Comparison of ENCODE assay signal across 8 cellular contexts in the genomic region with DNA sequence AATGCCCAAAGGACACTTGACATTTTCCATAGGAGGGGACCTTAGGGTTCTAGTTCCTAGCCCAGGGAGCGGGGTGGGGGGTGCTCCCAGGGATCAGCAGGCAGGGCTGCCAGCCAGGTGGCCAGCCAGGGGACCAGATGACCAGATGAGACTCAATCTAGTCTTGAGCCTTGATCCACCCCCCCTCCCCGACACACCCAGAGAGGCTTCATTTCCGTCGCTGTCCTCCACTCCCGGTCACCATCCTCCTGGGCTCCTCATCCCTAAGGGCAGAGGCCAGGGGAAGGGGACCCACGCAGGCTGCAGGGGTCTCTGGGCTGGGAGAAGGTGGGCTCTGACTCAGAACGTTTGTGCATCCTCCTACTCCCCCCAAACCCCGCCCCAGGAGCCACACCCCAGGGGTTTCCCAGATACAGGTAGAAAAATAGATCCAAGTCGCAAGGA. TPM values are rescaled to one million over a fixed set of nuclear protein-coding genes. Genes with fewer than 3 reads are reported as not detected.
A peak's percentile ranks its signal among the peaks of the same experiment; 100 is the strongest.
DNase-seq lines count a peak whose midpoint lies in the region; ATAC-seq and TF ChIP-seq lines count a peak whose summit lies in the region.

No MANE protein-coding gene starts in this region.

- H3K4me1 ChIP-seq in right atrium auricular region (peaks cover 0 to 32% of the 10 kb centered on the region in 2 donors), lung (ENCODE audit: control insufficient read depth in 2 of 2, insufficient read depth in 2 of 2, low read length in 2 of 2) (peaks cover 0 to 21% of the 10 kb centered on the region in 2 donors), uterus (peaks cover 0 to 12% of the 10 kb centered on the region in 2 donors)

- 35 to 43% methylated on average over 9 of the region's 9 CpGs for WGBS in lung, 2 donors

- peaks cover 2% of the 10 kb centered on the region for H3K36me3 Mint-ChIP-seq in activated naive CD8-positive, alpha-beta T cell treated with anti-CD3 and anti-CD28 coated beads, Interleukin-2, amount 50 U/mL, for 24 hours (ENCODE audit: low read depth)

- H3K27ac Mint-ChIP-seq in activated naive CD8-positive, alpha-beta T cell treated with anti-CD3 and anti-CD28 coated beads, Interleukin-2, amount 50 U/mL, for 24 hours = peak overlapping the region; percentile 89

- peaks cover 16% of the 10 kb centered on the region for H3K27me3 Mint-ChIP-seq in activated naive CD8-positive, alpha-beta T cell treated with anti-CD3 and anti-CD28 coated beads, Interleukin-2, amount 50 U/mL, for 24 hours

- H3K9me3 ChIP-seq in right atrium auricular region (no peaks in the 10 kb centered on the region), lung (ENCODE audit: control insufficient read depth in 2 of 2, insufficient read depth in 1 of 2, low read length in 1 of 2) (no peaks in the 10 kb centered on the region), uterus (no peaks in the 10 kb centered on the region)

- no peak for TF ChIP-seq POLR2A in uterus (IDR thresholded peaks at IDR 0.05)

- intact Hi-C loops in Right ventricle myocardium superior (cut with DNase I) (no loop called here), uterus (cut with DNase I; ENCODE audit: low total_unique reads) (no loop called here)

- H3K4me3 Mint-ChIP-seq in activated naive CD8-positive, alpha-beta T cell treated with anti-CD3 and anti-CD28 coated beads, Interleukin-2, amount 50 U/mL, for 24 hours = peak overlapping the region; percentile 81

- H3K9me3 Mint-ChIP-seq in activated naive CD8-positive, alpha-beta T cell treated with anti-CD3 and anti-CD28 coated beads, Interleukin-2, amount 50 U/mL, for 24 hours = no peaks in the 10 kb centered on the region

- peak overlapping the region; percentile 85 to 86 for H3K4me3 ChIP-seq in right atrium auricular region
- H3K4me3 ChIP-seq in lung = peak overlapping the region; percentile 94
- peak overlapping the region; percentile 49 to 70 for H3K4me3 ChIP-seq in uterus

- H3K27ac ChIP-seq in right atrium auricular region = no peak overlapping the region
- H3K27ac ChIP-seq in lung (ENCODE audit: low read depth in 1 of 2, low read length in 1 of 2) = peak overlapping the region in 1 of 2 donors; percentile 12
- H3K27ac ChIP-seq in uterus = no peak overlapping the region

- DNase-seq in right atrium auricular region (ENCODE audit: low spot score) (no peak), Right ventricle myocardium superior (no peak), lung (ENCODE audit: low spot score) (no peak), uterus (no peak), dermis blood vessel endothelial cell (no peak)
- peak; percentile 42 for DNase-seq in activated naive CD8-positive, alpha-beta T cell treated with anti-CD3 and anti-CD28 coated beads, Interleukin-2, amount 50 U/mL, for 24 hours

- TF ChIP-seq CTCF in right atrium auricular region (IDR thresholded peaks at IDR 0.05) (no peak), lung (IDR thresholded peaks at IDR 0.05; ENCODE audit: control extremely low read depth, extremely low read depth) (no peak), uterus (IDR thresholded peaks at IDR 0.05) (no peak)

- H3K27me3 ChIP-seq in right atrium auricular region (no peaks in the 10 kb centered on the region), lung (ENCODE audit: control insufficient read depth, insufficient read depth) (no peaks in the 10 kb centered on the region), uterus (no peaks in the 10 kb centered on the region)

- H3K4me1 Mint-ChIP-seq in activated naive CD8-positive, alpha-beta T cell treated with anti-CD3 and anti-CD28 coated beads, Interleukin-2, amount 50 U/mL, for 24 hours = peaks cover 37% of the 10 kb centered on the region

- ATAC-seq in Right ventricle myocardium superior (ENCODE audit: poor library complexity) = no peak
- no peak for ATAC-seq in activated naive CD8-positive, alpha-beta T cell treated with anti-CD3 and anti-CD28 coated beads, Interleukin-2, amount 50 U/mL, for 24 hours
- no peak for ATAC-seq in lung (ENCODE audit: insufficient read depth, low FRiP score)
- no peak for ATAC-seq in HG03521 (IDR thresholded peaks at IDR 0.05; ENCODE audit: unreplicated experiment)
- ATAC-seq in GM19397 (IDR thresholded peaks at IDR 0.05; ENCODE audit: unreplicated experiment) = no peak

- H3K36me3 ChIP-seq in right atrium auricular region (no peaks in the 10 kb centered on the region), lung (ENCODE audit: control insufficient read depth in 2 of 2, insufficient read depth in 2 of 2, low read length in 2 of 2) (no peaks in the 10 kb centered on the region), uterus (no peaks in the 10 kb centered on the region)

RNA-seq across cellular contexts. Expression of gene STX1A, which starts 1.0 kb away (rescaled TPM):
- total RNA-seq in right atrium auricular region = 1 to 10 TPM; 2.6 TPM
- 1.7 TPM for total RNA-seq in Right ventricle myocardium superior
- 1 to 10 TPM; 7.7 to 8.0 TPM for total RNA-seq in lung
- polyA plus RNA-seq in lung = 1 to 10 TPM; 4.1 to 7.7 TPM
- 10 to 100 TPM in 2 of 4 donors, 1 to 10 TPM in 2; 2.3 to 19.1 (median 11.0) TPM for total RNA-seq in uterus
- 10.7 and 11.4 TPM in 2 replicates for total RNA-seq in dermis blood vessel endothelial cell

RNA-seq across cellular contexts. Expression of gene ABHD11, which starts 20.1 kb away (rescaled TPM):
- total RNA-seq in right atrium auricular region (10 to 100 TPM; 15.5 to 31.5 TPM), Right ventricle myocardium superior (18.6 TPM), lung (10 to 100 TPM; 22.2 to 50.0 TPM), uterus (10 to 100 TPM in 2 of 4 donors, 1 to 10 TPM in 2; 4.4 to 14.1 (median 7.7) TPM), dermis blood vessel endothelial cell (6.1 and 7.1 TPM in 2 replicates)
- 10 to 100 TPM; 30.5 to 52.9 TPM for polyA plus RNA-seq in lung

RNA-seq across cellular contexts. Expression of gene BUD23, which starts 35.1 kb away (rescaled TPM):
- total RNA-seq in right atrium auricular region (10 to 100 TPM; 58.9 to 60.9 TPM), Right ventricle myocardium superior (74.8 TPM), lung (10 to 100 TPM; 33.5 to 76.7 TPM), uterus (10 to 100 TPM; 12.4 to 54.6 (median 31.5) TPM), dermis blood vessel endothelial cell (27.0 and 31.5 TPM in 2 replicates)
- 100 to 1,000 TPM in 1 of 2 donors, 10 to 100 TPM in 1; 71.7 to 118 TPM for polyA plus RNA-seq in lung

RNA-seq across cellular contexts. Expression of gene DNAJC30, which starts 35.2 kb away (rescaled TPM):
- 10 to 100 TPM in 1 of 2 donors, 1 to 10 TPM in 1; 6.3 to 12.9 TPM for total RNA-seq in right atrium auricular region
- 11.8 TPM for total RNA-seq in Right ventricle myocardium superior
- total RNA-seq in lung = 10 to 100 TPM in 1 of 2 donors, 1 to 10 TPM in 1; 5.3 to 14.4 TPM
- 10 to 100 TPM in 1 of 2 donors, 1 to 10 TPM in 1; 8.1 to 10.0 TPM for polyA plus RNA-seq in lung
- 10 to 100 TPM in 1 of 4 donors, 1 to 10 TPM in 2, under 1 TPM in 1; 0.29 to 14.1 (median 3.3) TPM for total RNA-seq in uterus
- total RNA-seq in dermis blood vessel endothelial cell = 0.85 and 1.3 TPM in 2 replicates

RNA-seq across cellular contexts. Expression of gene VPS37D, which starts 50.8 kb away (rescaled TPM):
- total RNA-seq in right atrium auricular region (1 to 10 TPM; 1.6 to 2.2 TPM), Right ventricle myocardium superior (2.7 TPM), lung (1 to 10 TPM; 1.3 to 5.5 TPM), uterus (1 to 10 TPM in 3 of 4 donors, not detected in 1; 6.7 to 9.3 (median 8.8) TPM), dermis blood vessel endothelial cell (2.5 and 5.4 TPM in 2 replicates)
- 1 to 10 TPM in 1 of 2 donors, under 1 TPM in 1; 0.66 to 1.3 TPM for polyA plus RNA-seq in lung
